ENCODE assay signal across 1 cellular context in genomic region chr6:24537771-24538385, GRCh38.
TF ChIP-seq lines count a peak whose summit lies in the region.

No MANE protein-coding gene starts in this region.

TF ChIP-seq in HepG2, 621 proteins besides CTCF, POLR2A, EP300 and RAD21 (continued from another document):
- TF ChIP-seq PBX3 (CRISPR knock-in tag; IDR thresholded peaks at IDR 0.05; ENCODE audit: borderline replicate concordance) (no peak), ZNF326 (CRISPR knock-in tag; IDR thresholded peaks at IDR 0.05; ENCODE audit: borderline replicate concordance) (no peak), ZBTB42 (CRISPR knock-in tag; IDR thresholded peaks at IDR 0.05) (no peak)
